8 cellular contexts compared by ENCODE assay signal in genomic region chr16:68520649-68521086, GRCh38. TPM values are rescaled to one million over a fixed set of nuclear protein-coding genes. Genes with fewer than 3 reads are reported as not detected.
DNase-seq lines count a peak whose midpoint lies in the region; ATAC-seq and TF ChIP-seq lines count a peak whose summit lies in the region.

No MANE protein-coding gene starts in this region.

- peak; percentile 98 for TF ChIP-seq CTCF in AG10803 (conservative IDR thresholded peaks at IDR 0.05; ENCODE audit: low read length)
- peak in 1 of 3 donors; percentile 93 for TF ChIP-seq CTCF in lower leg skin (IDR thresholded peaks at IDR 0.05)

- H3K4me1 Mint-ChIP-seq in dendritic cell treated with granulocyte-macrophage colony-stimulating factor and Interleukin-4, amounts not matched to agents 40 ng/mL and 50 ng/mL, for 4 days (ENCODE audit: low read depth) = peaks cover 33% of the 10 kb centered on the region

- H3K27me3 Mint-ChIP-seq in dendritic cell treated with granulocyte-macrophage colony-stimulating factor and Interleukin-4, amounts not matched to agents 40 ng/mL and 50 ng/mL, for 4 days = peaks cover 4% of the 10 kb centered on the region

- H3K4me3 ChIP-seq in AG10803 (ENCODE audit: low read length) (peak overlapping the region; percentile 33), lower leg skin (ENCODE audit: low read depth, poor library complexity, severe bottlenecking) (no peak overlapping the region)

- 1% methylated on average over 22 of the region's 22 CpGs for WGBS in lower leg skin, 2 donors

- no peaks in the 10 kb centered on the region for H3K36me3 Mint-ChIP-seq in dendritic cell treated with granulocyte-macrophage colony-stimulating factor and Interleukin-4, amounts not matched to agents 40 ng/mL and 50 ng/mL, for 4 days (ENCODE audit: low read depth)

- peak overlapping the region; percentile 50 for H3K4me3 Mint-ChIP-seq in dendritic cell treated with granulocyte-macrophage colony-stimulating factor and Interleukin-4, amounts not matched to agents 40 ng/mL and 50 ng/mL, for 4 days

- no peaks in the 10 kb centered on the region for H3K9me3 Mint-ChIP-seq in dendritic cell treated with granulocyte-macrophage colony-stimulating factor and Interleukin-4, amounts not matched to agents 40 ng/mL and 50 ng/mL, for 4 days

- ATAC-seq in GM19025 (IDR thresholded peaks at IDR 0.05; ENCODE audit: low read depth, unreplicated experiment) = peak; percentile 88

- TF ChIP-seq POLR2A in lower leg skin (IDR thresholded peaks at IDR 0.05) = no peak

- H3K27ac Mint-ChIP-seq in dendritic cell treated with granulocyte-macrophage colony-stimulating factor and Interleukin-4, amounts not matched to agents 40 ng/mL and 50 ng/mL, for 4 days = no peak overlapping the region

- DNase-seq in AG10803 (ENCODE audit: low read depth) = peak; percentile 65
- DNase-seq in HK-2 (ENCODE audit: unreplicated experiment) = peak; percentile 86
- peak; percentile 63 for DNase-seq in NCI-H774 (lab: John Stamatoyannopoulos, UW)
- peak; percentile 68 to 86 for DNase-seq in activated CD4-positive, alpha-beta T cell treated with anti-CD3 and anti-CD28 coated beads, Interleukin-2, amount 50 U/mL, for 24 hours (ENCODE audit: low read depth in 1 of 2, low spot score in 1 of 2)
- DNase-seq in lower leg skin (ENCODE audit: low spot score in 2 of 2) = peak; percentile 78 to 95
- DNase-seq in stimulated activated CD4-positive, alpha-beta T cell treated with anti-CD3 and anti-CD28 coated beads, TNF-alpha, amount 100 ng/mL, for 24 hours (ENCODE audit: low read depth in 3 of 3) = peak; percentile 78 to 81 (median 80)

- intact Hi-C loops in dendritic cell treated with granulocyte-macrophage colony-stimulating factor and Interleukin-4, amounts not matched to agents 40 ng/mL and 50 ng/mL, for 4 days (cut with micrococcal nuclease) = no loop called here
- intact Hi-C loops in lower leg skin (cut with DNase I; ENCODE audit: low total_unique reads) = no loop called here

RNA-seq across cellular contexts. Expression of gene ZFP90, which starts 18.4 kb away (rescaled TPM):
- 10 to 100 TPM; 14.5 to 32.6 (median 18.5) TPM for total RNA-seq in lower leg skin
